Comparison of ENCODE assay signal across 8 cellular contexts in genomic region chr9:121267689-121268597, GRCh38. TPM values are rescaled to one million over a fixed set of nuclear protein-coding genes. Genes with fewer than 3 reads are reported as not detected.
DNase-seq lines count a peak whose midpoint lies in the region; ATAC-seq lines count a peak whose summit lies in the region.

Gene GSN, plus strand, starts transcription at chr9:121268162. Its CDS starts 33,810 bp downstream, at chr9:121301972.

- peaks cover 21% of the 10 kb centered on the region for H3K27me3 Mint-ChIP-seq in T-helper 2 cell treated with Interferon-gamma antibody and Interleukin-4, amounts not matched to agents 5 μg/mL and 100 μg/mL, for 36 hours (ENCODE audit: low read depth)

- peak within 1 kb of the TSS; percentile 74 for H3K4me3 Mint-ChIP-seq in T-helper 2 cell treated with Interferon-gamma antibody and Interleukin-4, amounts not matched to agents 5 μg/mL and 100 μg/mL, for 36 hours

- ATAC-seq in GM21447 (IDR thresholded peaks at IDR 0.05; ENCODE audit: unreplicated experiment) = peak; percentile 58

- H3K36me3 Mint-ChIP-seq in T-helper 2 cell treated with Interferon-gamma antibody and Interleukin-4, amounts not matched to agents 5 μg/mL and 100 μg/mL, for 36 hours (ENCODE audit: low read depth) = no peaks in the 10 kb centered on the region

- no peaks in the 10 kb centered on the region for H3K9me3 Mint-ChIP-seq in T-helper 2 cell treated with Interferon-gamma antibody and Interleukin-4, amounts not matched to agents 5 μg/mL and 100 μg/mL, for 36 hours

- H3K4me1 Mint-ChIP-seq in T-helper 2 cell treated with Interferon-gamma antibody and Interleukin-4, amounts not matched to agents 5 μg/mL and 100 μg/mL, for 36 hours (ENCODE audit: low read depth) = peaks cover 3% of the 10 kb centered on the region

- DNase-seq in COLO668 (lab: John Stamatoyannopoulos, UW; ENCODE audit: unreplicated experiment) (peak; percentile 72), KG1 (lab: John Stamatoyannopoulos, UW) (peak; percentile 37), astrocyte of the hippocampus (ENCODE audit: low read depth, low spot score) (peak; percentile 82), hepatic stellate cell (ENCODE audit: low spot score) (peak; percentile 77), pulmonary artery endothelial cell (ENCODE audit: low read depth, low spot score) (no peak), NCI-H526 treated with DMSO at 0.1 percent for 48 hours (lab: John Stamatoyannopoulos, UW) (no peak)
- peak; percentile 33 for DNase-seq in T-helper 2 cell treated with Interferon-gamma antibody and Interleukin-4, amounts not matched to agents 5 μg/mL and 100 μg/mL, for 36 hours (ENCODE audit: low spot score)

- H3K27ac Mint-ChIP-seq in T-helper 2 cell treated with Interferon-gamma antibody and Interleukin-4, amounts not matched to agents 5 μg/mL and 100 μg/mL, for 36 hours = no peak within 1 kb of the TSS

RNA-seq across cellular contexts. Expression of gene GSN, which starts in this region (rescaled TPM):
- total RNA-seq in pulmonary artery endothelial cell = 395 and 505 TPM in 2 replicates

Comparison
In these comparisons a context has a peak if more than half of its experiments do, and no peak if none do; other contexts are left out.
1. DNase-seq: peak in COLO668 (single experiment), KG1 (single experiment), T-helper 2 cell treated with Interferon-gamma antibody and Interleukin-4, amounts not matched to agents 5 μg/mL and 100 μg/mL, for 36 hours (single experiment), astrocyte of the hippocampus (single experiment) and hepatic stellate cell (single experiment); none in pulmonary artery endothelial cell (single experiment) and NCI-H526 treated with DMSO at 0.1 percent for 48 hours (single experiment).